ENCODE assay signal across 1 cellular context in genomic region chr20:62358171-62358719, GRCh38.
TF ChIP-seq lines count a peak whose summit lies in the region.

No MANE protein-coding gene starts in this region.

TF ChIP-seq in K562, 482 proteins besides CTCF, POLR2A, EP300 and RAD21:
- TF ChIP-seq SRSF3 (IDR thresholded peaks at IDR 0.05; ENCODE audit: insufficient read depth, low read length) (0 out of 2 replicates have a peak, but pooled peaks have one; percentile 5), RBBP5 (IDR thresholded peaks at IDR 0.05; ENCODE audit: borderline replicate concordance, insufficient read depth, low read length, poor library complexity, severe bottlenecking) (peak; percentile 20), MYC (IDR thresholded peaks at IDR 0.05; ENCODE audit: low read depth, low read length) (0 out of 2 replicates have a peak, but pooled peaks have one; percentile 32), MYC (CRISPR knock-in tag; IDR thresholded peaks at IDR 0.05; ENCODE audit: borderline replicate concordance, low read depth) (no peak), HMGN3 (IDR thresholded peaks at IDR 0.05; ENCODE audit: borderline replicate concordance, extremely low read depth, insufficient read length, low read depth, low read length) (peak; percentile 51), CREM (IDR thresholded peaks at IDR 0.05; ENCODE audit: low read depth) (no peak), ZMIZ1 (IDR thresholded peaks at IDR 0.05; ENCODE audit: low read depth in 2 of 2, low read length in 2 of 2) (no peak), RBFOX2 (IDR thresholded peaks at IDR 0.05; ENCODE audit: low read depth, low read length) (peak; percentile 34), GABPB2 (CRISPR knock-in tag; conservative IDR thresholded peaks at IDR 0.05) (no peak), SAP30 (IDR thresholded peaks at IDR 0.05; ENCODE audit: borderline replicate concordance, insufficient read depth, low read depth, low read length, poor library complexity, severe bottlenecking) (peak; percentile 26), ZNF263 (CRISPR knock-in tag; IDR thresholded peaks at IDR 0.05; ENCODE audit: borderline replicate concordance) (peak; percentile 99), HNRNPL (IDR thresholded peaks at IDR 0.05; ENCODE audit: low read depth, low read length) (0 out of 2 replicates have a peak, but pooled peaks have one; percentile 21), ZFX (CRISPR knock-in tag; IDR thresholded peaks at IDR 0.05) (peak; percentile 51), POLR2G (IDR thresholded peaks at IDR 0.05; ENCODE audit: low read depth, low read length) (peak; percentile 65), ETV1 (tag; conservative IDR thresholded peaks at IDR 0.05; ENCODE audit: low read depth) (0 out of 2 replicates have a peak, but pooled peaks have one; percentile 23), ZNF146 (CRISPR knock-in tag; IDR thresholded peaks at IDR 0.05; ENCODE audit: unreplicated experiment) (peak; percentile 6), CBX3 (IDR thresholded peaks at IDR 0.05; ENCODE audit: borderline replicate concordance in 1 of 2, low read length in 2 of 2) (no peak), ZNF12 (CRISPR knock-in tag; IDR thresholded peaks at IDR 0.05) (0 out of 2 replicates have a peak, but pooled peaks have one; percentile 12), ZNF589 (CRISPR knock-in tag; IDR thresholded peaks at IDR 0.05; ENCODE audit: low read depth) (0 out of 2 replicates have a peak, but pooled peaks have one; percentile 43), GABPA (tag; conservative IDR thresholded peaks at IDR 0.05; ENCODE audit: low read depth) (0 out of 2 replicates have a peak, but pooled peaks have one; percentile 39), ZNF766 (CRISPR knock-in tag; conservative IDR thresholded peaks at IDR 0.05) (0 out of 2 replicates have a peak, but pooled peaks have one; percentile 54), ETS1 (conservative IDR thresholded peaks at IDR 0.05; ENCODE audit: control insufficient read depth, low read depth, low read length) (no peak), POLR2AphosphoS2 (IDR thresholded peaks at IDR 0.05; ENCODE audit: low read length) (no peak)
- TF ChIP-seq, protein P1, sequence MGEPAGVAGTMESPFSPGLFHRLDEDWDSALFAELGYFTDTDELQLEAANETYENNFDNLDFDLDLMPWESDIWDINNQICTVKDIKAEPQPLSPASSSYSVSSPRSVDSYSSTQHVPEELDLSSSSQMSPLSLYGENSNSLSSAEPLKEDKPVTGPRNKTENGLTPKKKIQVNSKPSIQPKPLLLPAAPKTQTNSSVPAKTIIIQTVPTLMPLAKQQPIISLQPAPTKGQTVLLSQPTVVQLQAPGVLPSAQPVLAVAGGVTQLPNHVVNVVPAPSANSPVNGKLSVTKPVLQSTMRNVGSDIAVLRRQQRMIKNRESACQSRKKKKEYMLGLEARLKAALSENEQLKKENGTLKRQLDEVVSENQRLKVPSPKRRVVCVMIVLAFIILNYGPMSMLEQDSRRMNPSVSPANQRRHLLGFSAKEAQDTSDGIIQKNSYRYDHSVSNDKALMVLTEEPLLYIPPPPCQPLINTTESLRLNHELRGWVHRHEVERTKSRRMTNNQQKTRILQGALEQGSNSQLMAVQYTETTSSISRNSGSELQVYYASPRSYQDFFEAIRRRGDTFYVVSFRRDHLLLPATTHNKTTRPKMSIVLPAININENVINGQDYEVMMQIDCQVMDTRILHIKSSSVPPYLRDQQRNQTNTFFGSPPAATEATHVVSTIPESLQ (CRISPR knock-in tag; IDR thresholded peaks at IDR 0.05): 0 out of 2 replicates have a peak, but pooled peaks have one; percentile 4
- TF ChIP-seq, protein P2, sequence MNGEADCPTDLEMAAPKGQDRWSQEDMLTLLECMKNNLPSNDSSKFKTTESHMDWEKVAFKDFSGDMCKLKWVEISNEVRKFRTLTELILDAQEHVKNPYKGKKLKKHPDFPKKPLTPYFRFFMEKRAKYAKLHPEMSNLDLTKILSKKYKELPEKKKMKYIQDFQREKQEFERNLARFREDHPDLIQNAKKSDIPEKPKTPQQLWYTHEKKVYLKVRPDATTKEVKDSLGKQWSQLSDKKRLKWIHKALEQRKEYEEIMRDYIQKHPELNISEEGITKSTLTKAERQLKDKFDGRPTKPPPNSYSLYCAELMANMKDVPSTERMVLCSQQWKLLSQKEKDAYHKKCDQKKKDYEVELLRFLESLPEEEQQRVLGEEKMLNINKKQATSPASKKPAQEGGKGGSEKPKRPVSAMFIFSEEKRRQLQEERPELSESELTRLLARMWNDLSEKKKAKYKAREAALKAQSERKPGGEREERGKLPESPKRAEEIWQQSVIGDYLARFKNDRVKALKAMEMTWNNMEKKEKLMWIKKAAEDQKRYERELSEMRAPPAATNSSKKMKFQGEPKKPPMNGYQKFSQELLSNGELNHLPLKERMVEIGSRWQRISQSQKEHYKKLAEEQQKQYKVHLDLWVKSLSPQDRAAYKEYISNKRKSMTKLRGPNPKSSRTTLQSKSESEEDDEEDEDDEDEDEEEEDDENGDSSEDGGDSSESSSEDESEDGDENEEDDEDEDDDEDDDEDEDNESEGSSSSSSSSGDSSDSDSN (IDR thresholded peaks at IDR 0.05; ENCODE audit: borderline replicate concordance in 1 of 2, low read depth in 2 of 2, low read length in 2 of 2): 0 out of 4 replicates have a peak, but pooled peaks of 1 of the 2 experiments have one; percentile 50
